In the genomic region with DNA sequence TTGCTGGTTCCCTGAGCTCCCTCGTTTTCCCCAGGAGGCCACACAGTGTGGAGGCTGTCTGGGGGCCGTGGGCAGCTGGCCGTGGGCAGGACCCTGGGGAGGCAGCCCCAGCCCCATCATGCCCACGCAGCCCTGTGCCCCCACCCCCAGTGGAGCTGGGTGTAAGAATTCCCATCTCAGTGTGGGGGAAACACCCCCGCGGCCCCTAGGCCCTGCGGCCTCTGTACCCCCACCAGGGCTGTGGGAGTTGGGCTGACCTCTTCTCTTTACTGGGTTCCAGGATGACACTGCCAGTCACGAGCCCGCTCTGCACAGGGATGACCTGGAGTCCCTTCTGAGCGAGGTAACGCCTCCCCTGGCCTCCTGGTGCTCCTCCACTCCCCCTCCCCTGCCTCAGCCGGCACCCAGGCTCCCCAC, we compare ENCODE assay signal across 27 cellular contexts. TPM values are rescaled to one million over a fixed set of nuclear protein-coding genes. Genes with fewer than 3 reads are reported as not detected.
DNase-seq lines count a peak whose midpoint lies in the region; ATAC-seq, FAIRE-seq and TF ChIP-seq lines count a peak whose summit lies in the region.
"Had no signal": no experiment of that assay in that cellular context is flagged by ENCODE, and none has a peak within 500 bp of the region (broad histone marks: within the 10 kb centered on the region; RNA-seq: fewer than 3 reads in every experiment).

No MANE protein-coding gene starts in this region.

- H3K27ac ChIP-seq in dorsolateral prefrontal cortex: peak overlapping the region in 1 of 59 donors; percentile 52
- H3K27ac ChIP-seq: KMS-11, RWPE1 had no signal

- no peaks in the 10 kb centered on the region for H3K27me3 Mint-ChIP-seq in T-helper 17 cell
- H3K27me3 Mint-ChIP-seq in stimulated activated memory B cell treated with anti-CD40 and anti-IgM and Interleukin-4, amounts not matched to agents 10 μg/mL and 1 μg/mL and 100 μg/mL, for 72 hours: no peaks in the 10 kb centered on the region
- no peaks in the 10 kb centered on the region for H3K27me3 Mint-ChIP-seq in activated T-helper 1 cell treated with anti-CD3 and anti-CD28 coated beads, Interleukin-12 subunit alpha, Interleukin-12 subunit beta, Interleukin-2, Interleukin-4 antibody, amounts not matched to agents 30 ng/mL and 10 ng/mL and 1 ng/mL, durations not matched to agents 14 hours and 24 hours and 36 hours (ENCODE audit: insufficient read depth)
- H3K27me3 Mint-ChIP-seq: CD4-positive, alpha-beta memory T cell had no signal

- no peaks in the 10 kb centered on the region for H3K9me3 ChIP-seq in T-helper 17 cell (ENCODE audit: control insufficient read depth, low read length, poor library complexity, severe bottlenecking)
- H3K9me3 ChIP-seq: HAP-1 had no signal

- no peaks in the 10 kb centered on the region for H3K27me3 ChIP-seq in dorsolateral prefrontal cortex

- no peak for TF ChIP-seq CTCF in dorsolateral prefrontal cortex (IDR thresholded peaks at IDR 0.05 in 54 of 56, conservative IDR thresholded peaks at IDR 0.05 in 2 of 56; ENCODE audit: low read depth in 1 of 56, partially characterized antibody in 56 of 56)

- no peaks in the 10 kb centered on the region for H3K9me3 Mint-ChIP-seq in stimulated activated memory B cell treated with anti-CD40 and anti-IgM and Interleukin-4, amounts not matched to agents 10 μg/mL and 1 μg/mL and 100 μg/mL, for 72 hours
- no peaks in the 10 kb centered on the region for H3K9me3 Mint-ChIP-seq in activated T-helper 1 cell treated with anti-CD3 and anti-CD28 coated beads, Interleukin-12 subunit alpha, Interleukin-12 subunit beta, Interleukin-2, Interleukin-4 antibody, amounts not matched to agents 30 ng/mL and 10 ng/mL and 1 ng/mL, durations not matched to agents 14 hours and 24 hours and 36 hours

- DNase-seq in Right ventricle myocardium inferior (ENCODE audit: missing footprints) (peak; percentile 62), left cardiac atrium (no peak), GM12892 (ENCODE audit: insufficient read length) (no peak), T-helper 17 cell (no peak), posterior vena cava (ENCODE audit: low spot score) (no peak), dorsolateral prefrontal cortex (no peak)
- DNase-seq in activated T-helper 1 cell treated with anti-CD3 and anti-CD28 coated beads, Interleukin-12 subunit alpha, Interleukin-12 subunit beta, Interleukin-2, Interleukin-4 antibody, amounts not matched to agents 30 ng/mL and 10 ng/mL and 1 ng/mL, durations not matched to agents 14 hours and 24 hours and 36 hours (ENCODE audit: low spot score): no peak
- DNase-seq: 8988T, ACHN, C1 segment of cervical spinal cord, DMS53, GOT3, MM.1S, NCI-H1048, NCI-H1694 treated with DMSO at 0.1 percent for 48 hours, NCI-H446 treated with DMSO at 0.1 percent for 48 hours, SHP77 treated with DMSO at 0.1 percent for 48 hours had no signal

- ATAC-seq in Right ventricle myocardium inferior: no peak
- no peak for ATAC-seq in left cardiac atrium
- no peak for ATAC-seq in T-helper 17 cell
- ATAC-seq in stimulated activated memory B cell treated with anti-CD40 and anti-IgM and Interleukin-4, amounts not matched to agents 10 μg/mL and 1 μg/mL and 100 μg/mL, for 72 hours: no peak
- ATAC-seq: Panc1 had no signal

- peak overlapping the region; percentile 72 for H3K4me3 Mint-ChIP-seq in T-helper 17 cell
- H3K4me3 Mint-ChIP-seq in stimulated activated memory B cell treated with anti-CD40 and anti-IgM and Interleukin-4, amounts not matched to agents 10 μg/mL and 1 μg/mL and 100 μg/mL, for 72 hours: no peak overlapping the region
- H3K4me3 Mint-ChIP-seq in activated T-helper 1 cell treated with anti-CD3 and anti-CD28 coated beads, Interleukin-12 subunit alpha, Interleukin-12 subunit beta, Interleukin-2, Interleukin-4 antibody, amounts not matched to agents 30 ng/mL and 10 ng/mL and 1 ng/mL, durations not matched to agents 14 hours and 24 hours and 36 hours: no peak overlapping the region

- TF ChIP-seq POLR2A in GM12892 (IDR thresholded peaks at IDR 0.05; ENCODE audit: low read depth, low read length): no peak

- no peaks in the 10 kb centered on the region for H3K36me3 Mint-ChIP-seq in T-helper 17 cell (ENCODE audit: low read depth)
- H3K36me3 Mint-ChIP-seq in stimulated activated memory B cell treated with anti-CD40 and anti-IgM and Interleukin-4, amounts not matched to agents 10 μg/mL and 1 μg/mL and 100 μg/mL, for 72 hours: no peaks in the 10 kb centered on the region
- H3K36me3 Mint-ChIP-seq in activated T-helper 1 cell treated with anti-CD3 and anti-CD28 coated beads, Interleukin-12 subunit alpha, Interleukin-12 subunit beta, Interleukin-2, Interleukin-4 antibody, amounts not matched to agents 30 ng/mL and 10 ng/mL and 1 ng/mL, durations not matched to agents 14 hours and 24 hours and 36 hours (ENCODE audit: low read depth): peaks cover 2% of the 10 kb centered on the region

- peak; percentile 85 for FAIRE-seq in GM12892 (lab: Jason Lieb, UNC)
- FAIRE-seq: HTR-8/SVneo had no signal

- H3K4me1 Mint-ChIP-seq in T-helper 17 cell: peaks cover 21% of the 10 kb centered on the region
- peaks cover 63% of the 10 kb centered on the region for H3K4me1 Mint-ChIP-seq in stimulated activated memory B cell treated with anti-CD40 and anti-IgM and Interleukin-4, amounts not matched to agents 10 μg/mL and 1 μg/mL and 100 μg/mL, for 72 hours
- H3K4me1 Mint-ChIP-seq in activated T-helper 1 cell treated with anti-CD3 and anti-CD28 coated beads, Interleukin-12 subunit alpha, Interleukin-12 subunit beta, Interleukin-2, Interleukin-4 antibody, amounts not matched to agents 30 ng/mL and 10 ng/mL and 1 ng/mL, durations not matched to agents 14 hours and 24 hours and 36 hours (ENCODE audit: low read depth): peaks cover 22% of the 10 kb centered on the region

- no peak overlapping the region for H3K4me3 ChIP-seq in dorsolateral prefrontal cortex
- H3K4me3 ChIP-seq: HAP-1 had no signal

- intact Hi-C loops in Right ventricle myocardium inferior (cut with DNase I): no loop called here
- intact Hi-C loops in left cardiac atrium (cut with DNase I): no loop called here
- intact Hi-C loops in posterior vena cava (cut with DNase I): no loop called here
- intact Hi-C loops in activated T-helper 1 cell treated with anti-CD3 and anti-CD28 coated beads, Interleukin-12 subunit alpha, Interleukin-12 subunit beta, Interleukin-2, Interleukin-4 antibody, amounts not matched to agents 30 ng/mL and 10 ng/mL and 1 ng/mL, durations not matched to agents 14 hours and 24 hours and 36 hours (cut with micrococcal nuclease): no loop called here
- intact Hi-C loops in dorsolateral prefrontal cortex (cut with DNase I): no loop called here

- H3K27ac Mint-ChIP-seq in T-helper 17 cell: no peak overlapping the region
- H3K27ac Mint-ChIP-seq in stimulated activated memory B cell treated with anti-CD40 and anti-IgM and Interleukin-4, amounts not matched to agents 10 μg/mL and 1 μg/mL and 100 μg/mL, for 72 hours: peak overlapping the region; percentile 70
- no peak overlapping the region for H3K27ac Mint-ChIP-seq in activated T-helper 1 cell treated with anti-CD3 and anti-CD28 coated beads, Interleukin-12 subunit alpha, Interleukin-12 subunit beta, Interleukin-2, Interleukin-4 antibody, amounts not matched to agents 30 ng/mL and 10 ng/mL and 1 ng/mL, durations not matched to agents 14 hours and 24 hours and 36 hours

RNA-seq across cellular contexts. Expression of gene PFKL, which starts 3.7 kb away (rescaled TPM):
- total RNA-seq in Right ventricle myocardium inferior (52.5 TPM), left cardiac atrium (10 to 100 TPM; 58.8 to 67.2 TPM), T-helper 17 cell (100 to 1,000 TPM; 132 to 176 TPM), posterior vena cava (10 to 100 TPM; 74.1 to 91.3 TPM), dorsolateral prefrontal cortex (100 to 1,000 TPM; 102 to 205 (median 156) TPM)
- polyA plus RNA-seq in GM12892 (2012; ENCODE audit: missing spikeins): 83.1 TPM
- 132 and 139 TPM in 2 replicates for total RNA-seq in activated T-helper 1 cell treated with anti-CD3 and anti-CD28 coated beads, Interleukin-12 subunit alpha, Interleukin-12 subunit beta, Interleukin-2, Interleukin-4 antibody, amounts not matched to agents 30 ng/mL and 10 ng/mL and 1 ng/mL, durations not matched to agents 14 hours and 24 hours and 36 hours

RNA-seq across cellular contexts. Expression of gene AIRE, which starts 10.4 kb away (rescaled TPM):
- not detected for total RNA-seq in Right ventricle myocardium inferior
- total RNA-seq in left cardiac atrium: under 1 TPM in 1 of 2 donors, not detected in 1; 0.08 TPM
- 0.11 TPM for polyA plus RNA-seq in GM12892 (2012; ENCODE audit: missing spikeins)
- 1 to 10 TPM; 1.4 to 3.4 TPM for total RNA-seq in T-helper 17 cell
- total RNA-seq in posterior vena cava: not detected
- not detected in 2 replicates for total RNA-seq in activated T-helper 1 cell treated with anti-CD3 and anti-CD28 coated beads, Interleukin-12 subunit alpha, Interleukin-12 subunit beta, Interleukin-2, Interleukin-4 antibody, amounts not matched to agents 30 ng/mL and 10 ng/mL and 1 ng/mL, durations not matched to agents 14 hours and 24 hours and 36 hours
- total RNA-seq in dorsolateral prefrontal cortex: 1 to 10 TPM in 112 of 120 experiments, under 1 TPM in 8; 0.62 to 5.4 (median 2.0) TPM
- total RNA-seq: CD4-positive, alpha-beta memory T cell; Daoy; OCI-LY7 had no signal

RNA-seq across cellular contexts. Expression of gene DNMT3L, which starts 34.4 kb away (rescaled TPM):
- not detected for total RNA-seq in Right ventricle myocardium inferior
- not detected for total RNA-seq in left cardiac atrium
- not detected for polyA plus RNA-seq in GM12892 (2012; ENCODE audit: missing spikeins)
- not detected for total RNA-seq in T-helper 17 cell
- total RNA-seq in posterior vena cava: not detected
- not detected in 2 replicates for total RNA-seq in activated T-helper 1 cell treated with anti-CD3 and anti-CD28 coated beads, Interleukin-12 subunit alpha, Interleukin-12 subunit beta, Interleukin-2, Interleukin-4 antibody, amounts not matched to agents 30 ng/mL and 10 ng/mL and 1 ng/mL, durations not matched to agents 14 hours and 24 hours and 36 hours
- total RNA-seq in dorsolateral prefrontal cortex: not detected
- total RNA-seq: CD4-positive, alpha-beta memory T cell; Daoy; OCI-LY7 had no signal
- polyA plus RNA-seq: CD4-positive, alpha-beta memory T cell had no signal

RNA-seq across cellular contexts. Expression of gene CFAP410, which starts 43.1 kb away (rescaled TPM):
- 16.8 TPM for total RNA-seq in Right ventricle myocardium inferior
- total RNA-seq in left cardiac atrium: 10 to 100 TPM; 16.4 to 21.8 TPM
- polyA plus RNA-seq in GM12892 (2012; ENCODE audit: missing spikeins): 4.7 TPM
- 10 to 100 TPM; 48.0 to 54.2 TPM for total RNA-seq in T-helper 17 cell
- total RNA-seq in posterior vena cava: 10 to 100 TPM; 18.1 to 18.8 TPM
- total RNA-seq in activated T-helper 1 cell treated with anti-CD3 and anti-CD28 coated beads, Interleukin-12 subunit alpha, Interleukin-12 subunit beta, Interleukin-2, Interleukin-4 antibody, amounts not matched to agents 30 ng/mL and 10 ng/mL and 1 ng/mL, durations not matched to agents 14 hours and 24 hours and 36 hours: 13.3 and 17.8 TPM in 2 replicates
- 10 to 100 TPM; 23.3 to 59.4 (median 39.0) TPM for total RNA-seq in dorsolateral prefrontal cortex

RNA-seq across cellular contexts. Expression of gene ICOSLG, which starts 55.4 kb away (rescaled TPM):
- total RNA-seq in Right ventricle myocardium inferior: 4.9 TPM
- 1 to 10 TPM; 6.1 to 6.4 TPM for total RNA-seq in left cardiac atrium
- polyA plus RNA-seq in GM12892 (2012; ENCODE audit: missing spikeins): 7.7 TPM
- 10 to 100 TPM in 1 of 2 donors, 1 to 10 TPM in 1; 9.4 to 19.1 TPM for total RNA-seq in T-helper 17 cell
- total RNA-seq in posterior vena cava: 1 to 10 TPM; 1.5 to 2.8 TPM
- total RNA-seq in activated T-helper 1 cell treated with anti-CD3 and anti-CD28 coated beads, Interleukin-12 subunit alpha, Interleukin-12 subunit beta, Interleukin-2, Interleukin-4 antibody, amounts not matched to agents 30 ng/mL and 10 ng/mL and 1 ng/mL, durations not matched to agents 14 hours and 24 hours and 36 hours: 6.4 and 7.2 TPM in 2 replicates
- total RNA-seq in dorsolateral prefrontal cortex: 10 to 100 TPM in 90 of 120 experiments, 1 to 10 TPM in 30; 2.8 to 60.9 (median 14.4) TPM
- total RNA-seq: G401 had no signal
